Comparison of ENCODE assay signal across 8 cellular contexts in the genomic region with DNA sequence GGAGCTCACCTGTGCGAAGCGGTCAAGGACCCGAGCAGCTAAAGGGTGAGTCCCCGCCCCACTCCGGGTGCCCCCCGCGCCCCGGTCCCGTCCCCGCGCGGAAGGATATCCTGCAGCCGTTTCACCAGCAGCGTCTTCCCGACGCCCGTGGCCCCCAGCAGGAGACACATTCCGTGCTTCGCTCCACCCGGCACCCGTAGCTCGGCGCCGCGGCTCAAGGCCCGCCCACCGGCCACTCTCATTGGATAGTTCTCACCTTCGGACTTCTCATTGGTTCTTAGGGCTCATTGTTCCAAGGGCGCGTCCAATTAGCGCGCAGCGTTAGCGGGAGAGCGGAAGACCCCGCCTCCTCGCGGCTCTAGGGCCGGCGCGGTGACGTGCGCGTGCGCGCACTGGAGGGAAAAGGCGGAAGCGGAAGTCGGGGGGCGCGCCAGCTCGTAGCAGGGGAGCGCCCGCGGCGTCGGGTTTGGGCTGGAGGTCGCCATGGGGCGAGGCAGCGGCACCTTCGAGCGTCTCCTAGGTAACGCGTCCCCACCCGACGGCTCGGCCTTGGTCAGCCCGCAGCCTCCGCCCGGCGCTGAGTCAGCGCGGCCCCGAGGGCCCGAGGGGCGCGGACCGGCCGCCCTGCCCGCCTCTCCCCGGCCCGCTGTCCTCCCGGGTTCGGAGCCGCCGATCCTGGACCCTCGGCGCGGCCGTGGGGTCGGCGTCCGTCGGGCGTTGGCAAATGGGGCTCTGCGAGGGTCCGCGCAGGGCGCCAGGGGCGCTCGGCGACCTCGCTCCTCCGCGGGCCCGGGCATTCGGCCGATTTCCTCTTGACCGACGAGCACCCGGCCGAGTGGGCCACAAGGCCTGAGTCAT. TPM values are rescaled to one million over a fixed set of nuclear protein-coding genes. Genes with fewer than 3 reads are reported as not detected.
DNase-seq lines count a peak whose midpoint lies in the region; ATAC-seq and TF ChIP-seq lines count a peak whose summit lies in the region.

A gene with protein sequence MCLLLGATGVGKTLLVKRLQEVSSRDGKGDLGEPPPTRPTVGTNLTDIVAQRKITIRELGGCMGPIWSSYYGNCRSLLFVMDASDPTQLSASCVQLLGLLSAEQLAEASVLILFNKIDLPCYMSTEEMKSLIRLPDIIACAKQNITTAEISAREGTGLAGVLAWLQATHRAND (minus strand): TSS at position 214 of the 858 bp plus-strand sequence. CDS start 44 bp downstream, at position 170.
A gene with protein sequence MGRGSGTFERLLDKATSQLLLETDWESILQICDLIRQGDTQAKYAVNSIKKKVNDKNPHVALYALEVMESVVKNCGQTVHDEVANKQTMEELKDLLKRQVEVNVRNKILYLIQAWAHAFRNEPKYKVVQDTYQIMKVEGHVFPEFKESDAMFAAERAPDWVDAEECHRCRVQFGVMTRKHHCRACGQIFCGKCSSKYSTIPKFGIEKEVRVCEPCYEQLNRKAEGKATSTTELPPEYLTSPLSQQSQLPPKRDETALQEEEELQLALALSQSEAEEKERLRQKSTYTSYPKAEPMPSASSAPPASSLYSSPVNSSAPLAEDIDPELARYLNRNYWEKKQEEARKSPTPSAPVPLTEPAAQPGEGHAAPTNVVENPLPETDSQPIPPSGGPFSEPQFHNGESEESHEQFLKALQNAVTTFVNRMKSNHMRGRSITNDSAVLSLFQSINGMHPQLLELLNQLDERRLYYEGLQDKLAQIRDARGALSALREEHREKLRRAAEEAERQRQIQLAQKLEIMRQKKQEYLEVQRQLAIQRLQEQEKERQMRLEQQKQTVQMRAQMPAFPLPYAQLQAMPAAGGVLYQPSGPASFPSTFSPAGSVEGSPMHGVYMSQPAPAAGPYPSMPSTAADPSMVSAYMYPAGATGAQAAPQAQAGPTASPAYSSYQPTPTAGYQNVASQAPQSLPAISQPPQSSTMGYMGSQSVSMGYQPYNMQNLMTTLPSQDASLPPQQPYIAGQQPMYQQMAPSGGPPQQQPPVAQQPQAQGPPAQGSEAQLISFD (plus strand): TSS at position 428 of the 858 bp plus-strand sequence. CDS start 56 bp downstream, at position 484.

- no peaks in the 10 kb centered on the region for H3K9me3 Mint-ChIP-seq in CD14-positive monocyte

- no peaks in the 10 kb centered on the region for H3K9me3 ChIP-seq in left lung

- peaks cover 25% of the 10 kb centered on the region for H3K4me1 Mint-ChIP-seq in CD14-positive monocyte

- no peak for TF ChIP-seq CTCF in CD14-positive monocyte (IDR thresholded peaks at IDR 0.05)
- peak in 1 of 2 donors; percentile 13 for TF ChIP-seq CTCF in left lung (IDR thresholded peaks at IDR 0.05)

- peaks cover 14 to 34% of the 10 kb centered on the region in 2 donors for H3K4me1 ChIP-seq in left lung

- no peaks in the 10 kb centered on the region for H3K27me3 ChIP-seq in left lung

- DNase-seq in CD14-positive monocyte (ENCODE audit: low spot score) (peak; percentile 96), NCI-H82 (lab: John Stamatoyannopoulos, UW) (peak; percentile 99), dermis blood vessel endothelial cell (peak; percentile 100), left lung (peak; percentile 97)
- peak; percentile 97 to 98 for DNase-seq in activated CD4-positive, alpha-beta T cell treated with anti-CD3 and anti-CD28 coated beads, Interleukin-2, amount 50 U/mL, for 48 hours
- DNase-seq in stimulated activated CD4-positive, alpha-beta T cell treated with anti-CD3 and anti-CD28 coated beads, Interleukin-2, amount 100 ng/mL, for 48 hours, result peak; percentile 95 to 96

- intact Hi-C loops in CD14-positive monocyte (cut with micrococcal nuclease) (loop anchor here (1.0 to 2.0 kb wide), 4 partner anchors 17 to 19 kb away; a partner anchor contains a TSS), left lung (cut with DNase I) (no loop called here)

- peak; percentile 83 for ATAC-seq in GM19397 (IDR thresholded peaks at IDR 0.05; ENCODE audit: unreplicated experiment)
- ATAC-seq in HG03571 (IDR thresholded peaks at IDR 0.05; ENCODE audit: unreplicated experiment), result peak; percentile 88
- ATAC-seq in left lung, result peak; percentile 98

- peaks cover 0 to 49% of the 10 kb centered on the region in 2 donors for H3K36me3 ChIP-seq in left lung

- H3K4me3 Mint-ChIP-seq in CD14-positive monocyte, result peak within 1 kb of the TSS; percentile 87 to 92

- peaks cover 0 to 1% (median 0%) of the 10 kb centered on the region in 3 donors for H3K27me3 Mint-ChIP-seq in CD14-positive monocyte (ENCODE audit: low read depth in 3 of 3)

- H3K36me3 Mint-ChIP-seq in CD14-positive monocyte, result peaks cover 31 to 51% of the 10 kb centered on the region in 2 donors

- H3K27ac Mint-ChIP-seq in CD14-positive monocyte, result peak within 1 kb of the TSS; percentile 86 to 98 (median 94)

- H3K4me3 ChIP-seq in left lung, result peak within 1 kb of the TSS; percentile 93 to 100

- H3K27ac ChIP-seq in left lung, result peak within 1 kb of the TSS; percentile 73 to 87

RNA-seq across cellular contexts. Expression of the first gene that starts in this region (rescaled TPM):
- polyA plus RNA-seq in CD14-positive monocyte, result 10 to 100 TPM; 17.6 to 28.7 TPM
- total RNA-seq in dermis blood vessel endothelial cell (21.0 and 25.2 TPM in 2 replicates), left lung (10 to 100 TPM; 22.5 to 27.0 TPM)

RNA-seq across cellular contexts. Expression of the second gene that starts in this region (rescaled TPM):
- polyA plus RNA-seq in CD14-positive monocyte, result 10 to 100 TPM; 19.3 to 28.0 TPM
- total RNA-seq in dermis blood vessel endothelial cell (59.7 and 98.5 TPM in 2 replicates), left lung (100 to 1,000 TPM in 1 of 2 donors, 10 to 100 TPM in 1; 94.6 to 123 TPM)

Comparison
In these comparisons a context has a peak if more than half of its experiments do, and no peak if none do; other contexts are left out.
1. Peak in every context shown above with its lines: DNase-seq, ATAC-seq, H3K4me3 ChIP-seq and H3K27ac ChIP-seq.
2. intact Hi-C loops: an anchor here in CD14-positive monocyte (1.0 to 2.0 kb wide); none called in left lung.